ENCODE assay signal across 15 cellular contexts in genomic region chr4:84379881-84380618, GRCh38.
DNase-seq lines count a peak whose midpoint lies in the region; ATAC-seq and TF ChIP-seq lines count a peak whose summit lies in the region.
"Had no signal": no experiment of that assay in that cellular context is flagged by ENCODE, and none has a peak within 500 bp of the region (broad histone marks: within the 10 kb centered on the region; RNA-seq: fewer than 3 reads in every experiment).

No MANE protein-coding gene starts in this region.

- H3K9me3 Mint-ChIP-seq in activated T-cell treated with anti-CD3 and anti-CD28 coated beads, Interleukin-2, amount 50 U/mL, for 24 hours = no peaks in the 10 kb centered on the region
- H3K9me3 Mint-ChIP-seq: activated T-cell treated with anti-CD3 and anti-CD28 coated beads, Interleukin-2, amount 50 U/mL, for 4 hours had no signal

- peaks cover 19% of the 10 kb centered on the region for H3K27me3 Mint-ChIP-seq in activated T-cell treated with anti-CD3 and anti-CD28 coated beads, Interleukin-2, amount 50 U/mL, for 24 hours

- H3K27ac Mint-ChIP-seq in activated T-cell treated with anti-CD3 and anti-CD28 coated beads, Interleukin-2, amount 50 U/mL, for 24 hours = no peak overlapping the region

- no peak overlapping the region for H3K4me3 ChIP-seq in foreskin fibroblast (ENCODE audit: low read depth in 1 of 2, low read length in 2 of 2)
- H3K4me3 ChIP-seq: SJSA1, thyroid gland had no signal

- no peak overlapping the region for H3K4me3 Mint-ChIP-seq in activated T-cell treated with anti-CD3 and anti-CD28 coated beads, Interleukin-2, amount 50 U/mL, for 24 hours
- H3K4me3 Mint-ChIP-seq: activated T-cell treated with anti-CD3 and anti-CD28 coated beads, Interleukin-2, amount 50 U/mL, for 4 hours had no signal

- no peak for TF ChIP-seq CTCF in foreskin fibroblast (IDR thresholded peaks at IDR 0.05; ENCODE audit: low read depth, low read length)

- no peak for ATAC-seq in HG02798 (IDR thresholded peaks at IDR 0.05; ENCODE audit: poor library complexity, unreplicated experiment)
- ATAC-seq in GM21619 (IDR thresholded peaks at IDR 0.05; ENCODE audit: unreplicated experiment) = no peak
- ATAC-seq: activated CD4-positive, CD25-positive, alpha-beta regulatory T cell treated with anti-CD3 and anti-CD28 coated beads, Interleukin-2, amount 50 U/mL, for 24 hours; activated T-cell treated with anti-CD3 and anti-CD28 coated beads, Interleukin-2, amount 50 U/mL, for 4 hours; sciatic nerve had no signal

- H3K36me3 Mint-ChIP-seq in activated T-cell treated with anti-CD3 and anti-CD28 coated beads, Interleukin-2, amount 50 U/mL, for 24 hours (ENCODE audit: low read depth) = no peaks in the 10 kb centered on the region

- H3K4me1 Mint-ChIP-seq in activated T-cell treated with anti-CD3 and anti-CD28 coated beads, Interleukin-2, amount 50 U/mL, for 24 hours (ENCODE audit: low read depth) = no peaks in the 10 kb centered on the region

- DNase-seq in SIG-M5 treated with dmso at 0.1 percent for 504 hours (lab: John Stamatoyannopoulos, UW; ENCODE audit: unreplicated experiment) = peak; percentile 2
- DNase-seq in SIG-M5 (lab: John Stamatoyannopoulos, UW) = no peak
- DNase-seq in T1000 (lab: John Stamatoyannopoulos, UW) = peak; percentile 69
- DNase-seq in foreskin fibroblast = peak; percentile 4 to 18
- DNase-seq in activated T-cell treated with anti-CD3 and anti-CD28 coated beads, Interleukin-2, amount 50 U/mL, for 24 hours = no peak
- DNase-seq in NCI-H2107 (lab: John Stamatoyannopoulos, UW) = no peak
- DNase-seq: activated T-cell treated with anti-CD3 and anti-CD28 coated beads, Interleukin-2, amount 50 U/mL, for 4 hours; DND-41; NCI-H510A treated with DMSO at 0.1 percent for 48 hours; thyroid gland had no signal

Comparison
In these comparisons a context has a peak if more than half of its experiments do, and no peak if none do; other contexts are left out.
1. DNase-seq: peak in SIG-M5 treated with dmso at 0.1 percent for 504 hours (single experiment), T1000 (single experiment) and foreskin fibroblast (2 of 2); none in SIG-M5 (single experiment), activated T-cell treated with anti-CD3 and anti-CD28 coated beads, Interleukin-2, amount 50 U/mL, for 24 hours (single experiment) and NCI-H2107 (single experiment).